Comparison of ENCODE assay signal across 9 cellular contexts in the genomic region with DNA sequence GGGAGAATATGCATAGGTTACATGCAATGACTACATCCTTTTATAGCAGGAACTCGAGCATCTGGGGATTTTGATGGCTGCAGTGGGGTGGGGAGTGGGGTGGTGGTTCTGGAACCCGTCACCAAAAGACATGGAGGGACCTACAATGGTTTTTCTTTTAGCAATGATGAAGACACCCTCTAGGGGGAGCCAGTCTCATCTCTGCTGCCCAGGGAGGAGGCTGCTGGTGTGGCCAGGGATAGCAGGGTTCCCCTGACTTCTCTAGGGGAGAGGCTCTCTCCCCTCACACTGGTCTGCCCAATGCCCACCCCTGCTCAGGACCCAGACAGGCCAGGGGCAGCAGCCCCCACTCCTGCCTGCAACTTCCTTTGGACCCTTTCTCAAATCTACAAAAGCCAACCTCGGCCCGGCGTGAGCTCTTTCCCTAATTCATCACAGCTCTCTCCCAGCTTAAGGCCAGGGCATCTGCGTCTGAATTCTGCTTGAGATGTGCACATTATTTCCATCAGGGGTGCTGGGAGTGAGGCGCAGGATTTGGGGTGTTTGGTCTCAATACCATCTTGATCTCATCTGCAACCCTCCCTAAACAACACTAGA.
A peak's percentile ranks its signal among the peaks of the same experiment; 100 is the strongest.
DNase-seq lines count a peak whose midpoint lies in the region; ATAC-seq, FAIRE-seq and TF ChIP-seq lines count a peak whose summit lies in the region.
"Had no signal": no experiment of that assay in that cellular context is flagged by ENCODE, and none has a peak within 500 bp of the region (broad histone marks: within the 10 kb centered on the region; RNA-seq: fewer than 3 reads in every experiment).

No MANE protein-coding gene starts in this region.

- H3K27ac Mint-ChIP-seq in CD8-positive, alpha-beta memory T cell: no peak overlapping the region
- H3K27ac Mint-ChIP-seq: IgD-negative memory B cell had no signal

- intact Hi-C loops in left colon (cut with DNase I, micrococcal nuclease): no loop called here

- H3K36me3 ChIP-seq in CD8-positive, alpha-beta memory T cell (ENCODE audit: insufficient read depth, low read length): no peaks in the 10 kb centered on the region

- H3K36me3 Mint-ChIP-seq in CD8-positive, alpha-beta memory T cell: no peaks in the 10 kb centered on the region
- H3K36me3 Mint-ChIP-seq: IgD-negative memory B cell had no signal

- H3K9me3 Mint-ChIP-seq in CD8-positive, alpha-beta memory T cell: no peaks in the 10 kb centered on the region
- H3K9me3 Mint-ChIP-seq: IgD-negative memory B cell had no signal

- CTCF ChIA-PET in CD8-positive, alpha-beta memory T cell (lab: Charles Lee): interaction anchor here (1.4 kb wide), 1 partner anchor 12 kb away, joined by 3 read pairs; no protein-coding TSS in a partner anchor

- peak; percentile 84 for TF ChIP-seq CTCF in AG09309 (IDR thresholded peaks at IDR 0.05; ENCODE audit: control insufficient read depth, insufficient read depth, low read depth, low read length, missing control alignments)

- peaks cover 0 to 16% of the 10 kb centered on the region in 2 donors for H3K27me3 Mint-ChIP-seq in CD8-positive, alpha-beta memory T cell
- H3K27me3 Mint-ChIP-seq: IgD-negative memory B cell had no signal

- H3K27ac ChIP-seq in CD8-positive, alpha-beta memory T cell (ENCODE audit: low read depth, low read length): no peak overlapping the region

- no peak overlapping the region for H3K4me3 ChIP-seq in AG09309 (ENCODE audit: control insufficient read depth, low read depth, low read length)
- H3K4me3 ChIP-seq in CD8-positive, alpha-beta memory T cell (ENCODE audit: low read length): no peak overlapping the region

- DNase-seq in AG09309 (ENCODE audit: low read depth) (no peak), GM12892 (ENCODE audit: insufficient read length) (peak; percentile 33), NCI-H446 (lab: John Stamatoyannopoulos, UW) (peak; percentile 55 to 70), astrocyte of the hippocampus (ENCODE audit: low read depth, low spot score) (peak; percentile 76), left colon (peak in 1 of 2 donors; percentile 24), NCI-H2171 treated with DMSO at 0.1 percent for 48 hours (lab: John Stamatoyannopoulos, UW) (no peak)
- no peak for DNase-seq in CD8-positive, alpha-beta memory T cell

- ATAC-seq in HG02981 (IDR thresholded peaks at IDR 0.05; ENCODE audit: unreplicated experiment) (peak; percentile 72), left colon (peak; percentile 89)

- no peaks in the 10 kb centered on the region for H3K27me3 ChIP-seq in CD8-positive, alpha-beta memory T cell (ENCODE audit: insufficient read depth, low read length, poor library complexity, severe bottlenecking)

- no peaks in the 10 kb centered on the region for H3K4me1 ChIP-seq in CD8-positive, alpha-beta memory T cell (ENCODE audit: insufficient read depth, low read length)

- no peaks in the 10 kb centered on the region for H3K4me1 Mint-ChIP-seq in CD8-positive, alpha-beta memory T cell
- H3K4me1 Mint-ChIP-seq: IgD-negative memory B cell had no signal

- FAIRE-seq in GM12892 (lab: Jason Lieb, UNC): no peak

- POLR2A ChIA-PET in CD8-positive, alpha-beta memory T cell (lab: Charles Lee): no interaction called here

- no peak for TF ChIP-seq POLR2A in GM12892 (IDR thresholded peaks at IDR 0.05; ENCODE audit: low read depth, low read length)

- no peaks in the 10 kb centered on the region for H3K9me3 ChIP-seq in CD8-positive, alpha-beta memory T cell (ENCODE audit: low read length)

- H3K4me3 Mint-ChIP-seq in CD8-positive, alpha-beta memory T cell: no peak overlapping the region
- H3K4me3 Mint-ChIP-seq: IgD-negative memory B cell had no signal

Comparison
In these comparisons a context has a peak if more than half of its experiments do, and no peak if none do; other contexts are left out.
1. DNase-seq: peak in GM12892 (single experiment), NCI-H446 (2 of 2) and astrocyte of the hippocampus (single experiment); none in AG09309 (single experiment), NCI-H2171 treated with DMSO at 0.1 percent for 48 hours (single experiment) and CD8-positive, alpha-beta memory T cell (0 of 5).